In genomic region chr2:119028327-119029174, GRCh38 we compare ENCODE assay signal across 8 cellular contexts.
A peak's percentile ranks its signal among the peaks of the same experiment; 100 is the strongest.
DNase-seq lines count a peak whose midpoint lies in the region; ATAC-seq, FAIRE-seq and TF ChIP-seq lines count a peak whose summit lies in the region.

No MANE protein-coding gene starts in this region.

- intact Hi-C loops in thyroid gland (cut with DNase I) = no loop called here
- intact Hi-C loops in activated CD4-positive, alpha-beta memory T cell treated with anti-CD3 and anti-CD28 coated beads for 36 hours (cut with micrococcal nuclease) = no loop called here

- FAIRE-seq in RCC 7860 (lab: Jason Lieb, UNC) = no peak

- H3K9me3 ChIP-seq in iPS DF 6.9 (ENCODE audit: control insufficient read depth, insufficient read depth, low read length) (no peaks in the 10 kb centered on the region), thyroid gland (no peaks in the 10 kb centered on the region)

- H3K36me3 ChIP-seq in H7 (replicated peaks; ENCODE audit: control insufficient read depth, insufficient read depth, low read length) (no peaks in the 10 kb centered on the region), iPS DF 6.9 (ENCODE audit: control insufficient read depth, insufficient read depth, low read length) (no peaks in the 10 kb centered on the region), thyroid gland (no peaks in the 10 kb centered on the region)

- H3K4me3 Mint-ChIP-seq in activated CD4-positive, alpha-beta memory T cell treated with anti-CD3 and anti-CD28 coated beads for 36 hours = no peak overlapping the region

- CTCF ChIA-PET in activated CD4-positive, alpha-beta memory T cell treated with anti-CD3 and anti-CD28 coated beads for 36 hours (lab: Charles Lee) = no interaction called here

- H3K36me3 Mint-ChIP-seq in activated CD4-positive, alpha-beta memory T cell treated with anti-CD3 and anti-CD28 coated beads for 36 hours = no peaks in the 10 kb centered on the region

- ATAC-seq in GM21381 (IDR thresholded peaks at IDR 0.05; ENCODE audit: unreplicated experiment) = no peak

- POLR2A ChIA-PET in activated CD4-positive, alpha-beta memory T cell treated with anti-CD3 and anti-CD28 coated beads for 36 hours (lab: Charles Lee) = no interaction called here

- H3K27me3 Mint-ChIP-seq in activated CD4-positive, alpha-beta memory T cell treated with anti-CD3 and anti-CD28 coated beads for 36 hours = peaks cover 2% of the 10 kb centered on the region

- TF ChIP-seq POLR2A in thyroid gland (IDR thresholded peaks at IDR 0.05) = no peak

- no peaks in the 10 kb centered on the region for H3K9me3 Mint-ChIP-seq in activated CD4-positive, alpha-beta memory T cell treated with anti-CD3 and anti-CD28 coated beads for 36 hours

- H3K27ac Mint-ChIP-seq in activated CD4-positive, alpha-beta memory T cell treated with anti-CD3 and anti-CD28 coated beads for 36 hours = no peak overlapping the region

- H3K4me1 Mint-ChIP-seq in activated CD4-positive, alpha-beta memory T cell treated with anti-CD3 and anti-CD28 coated beads for 36 hours (ENCODE audit: low read depth) = no peaks in the 10 kb centered on the region

- H3K4me3 ChIP-seq in H7 (ENCODE audit: insufficient read depth, low read depth, low read length) = no peak overlapping the region
- no peak overlapping the region for H3K4me3 ChIP-seq in iPS DF 6.9 (ENCODE audit: low read length)
- H3K4me3 ChIP-seq in thyroid gland (replicated peaks in 1 of 3) = no peak overlapping the region

- WGBS in iPS DF 6.9 (ENCODE audit: insufficient coverage, insufficient read length) = no CpG with 5 or more reads among the region's 13 CpGs
- 56 to 57% methylated on average over 13 of the region's 13 CpGs for whole genome bisulfite sequencing in thyroid gland, 2 donors

- H3K27ac ChIP-seq in iPS DF 6.9 (ENCODE audit: low read length) = no peak overlapping the region
- no peak overlapping the region for H3K27ac ChIP-seq in thyroid gland

- H3K4me1 ChIP-seq in iPS DF 6.9 (ENCODE audit: control insufficient read depth, insufficient read depth, low read length) = 0 out of 2 replicates have a peak, but pooled peaks cover 1% of the 10 kb centered on the region
- H3K4me1 ChIP-seq in thyroid gland = no peaks in the 10 kb centered on the region

- no peak for TF ChIP-seq CTCF in thyroid gland (IDR thresholded peaks at IDR 0.05)

- DNase-seq in AG20443 (ENCODE audit: low spot score) (peak; percentile 53), H7 (peak; percentile 76), RCC 7860 (ENCODE audit: low spot score) (peak; percentile 21), iPS DF 6.9 (ENCODE audit: low read depth, low spot score) (peak; percentile 43), thyroid gland (no peak), RPMI8226 (no peak)
- no peak for DNase-seq in activated CD4-positive, alpha-beta memory T cell treated with anti-CD3 and anti-CD28 coated beads for 36 hours

- H3K27me3 ChIP-seq in H7 (ENCODE audit: control insufficient read depth, insufficient read depth, low read length) = no peaks in the 10 kb centered on the region
- no peaks in the 10 kb centered on the region for H3K27me3 ChIP-seq in iPS DF 6.9 (ENCODE audit: control insufficient read depth, insufficient read depth, low read length)
- no peaks in the 10 kb centered on the region for H3K27me3 ChIP-seq in thyroid gland

Comparison
In these comparisons a context has a peak if more than half of its experiments do, and no peak if none do; other contexts are left out.
1. DNase-seq: peak in AG20443 (single experiment), H7 (single experiment), RCC 7860 (single experiment) and iPS DF 6.9 (single experiment); none in thyroid gland (0 of 2), RPMI8226 (single experiment) and activated CD4-positive, alpha-beta memory T cell treated with anti-CD3 and anti-CD28 coated beads for 36 hours (single experiment).